18 cellular contexts compared by ENCODE assay signal in genomic region chr4:62210521-62210920, GRCh38.
"Had no signal": no experiment of that assay in that cellular context is flagged by ENCODE, and none has a peak within 500 bp of the region (broad histone marks: within the 10 kb centered on the region; RNA-seq: fewer than 3 reads in every experiment).

No MANE protein-coding gene starts in this region.

- FAIRE-seq: endometrium had no signal

- DNase-seq: cortex of kidney; dorsolateral prefrontal cortex; effector CD8-positive, alpha-beta T cell; glutamatergic neuron; islet precursor cell; mammary epithelial cell; natural killer cell; ovary; right lobe of liver; spleen; stimulated activated CD4-positive, alpha-beta T cell treated with anti-CD3 and anti-CD28 coated beads, Interleukin-15, amount 100 ng/mL, for 24 hours; stimulated activated CD4-positive, alpha-beta T cell treated with anti-CD3 and anti-CD28 coated beads, Interleukin-1b, Interleukin-23, amount 100 ng/mL, for 48 hours; stimulated activated CD4-positive, alpha-beta T cell treated with anti-CD3 and anti-CD28 coated beads, Interleukin-4, amount 100 ng/mL, for 24 hours; tibial artery; upper lobe of left lung; uterus had no signal

- H3K36me3 ChIP-seq: gastroesophageal sphincter, ovary, right lobe of liver, spleen, tibial artery, upper lobe of left lung, uterus had no signal

- H3K4me3 ChIP-seq: dorsolateral prefrontal cortex, gastroesophageal sphincter, ovary, right lobe of liver, spleen, tibial artery, upper lobe of left lung, uterus had no signal

- H3K9me3 ChIP-seq: gastroesophageal sphincter, ovary, right lobe of liver, tibial artery, upper lobe of left lung, uterus had no signal

- H3K27ac ChIP-seq: dorsolateral prefrontal cortex, gastroesophageal sphincter, ovary, right lobe of liver, spleen, tibial artery, upper lobe of left lung, uterus had no signal

- H3K27me3 ChIP-seq: gastroesophageal sphincter, ovary, right lobe of liver, spleen, tibial artery, upper lobe of left lung, uterus had no signal

- H3K4me1 ChIP-seq: gastroesophageal sphincter, right lobe of liver, spleen, tibial artery, upper lobe of left lung, uterus had no signal
